2 cellular contexts compared by ENCODE assay signal in genomic region chr17:80931421-80932265, GRCh38.
TF ChIP-seq lines count a peak whose summit lies in the region.

No MANE protein-coding gene starts in this region.

TF ChIP-seq in IMR-90, 13 proteins besides CTCF, POLR2A, EP300 and RAD21:
- TF ChIP-seq CEBPB (IDR thresholded peaks at IDR 0.05; ENCODE audit: low read depth, low read length), result no peak
- no peak for TF ChIP-seq FOS (IDR thresholded peaks at IDR 0.05; ENCODE audit: low read depth, low read length)
- TF ChIP-seq SMC3 (IDR thresholded peaks at IDR 0.05; ENCODE audit: low read depth, low read length), result no peak
- peak; percentile 54 for TF ChIP-seq USF2 (IDR thresholded peaks at IDR 0.05; ENCODE audit: low read depth, low read length)
- peak; percentile 50; the same call in 1 of the 2 replicates for TF ChIP-seq MXI1 (IDR thresholded peaks at IDR 0.05; ENCODE audit: borderline replicate concordance, low read depth, low read length)
- TF ChIP-seq MAZ (IDR thresholded peaks at IDR 0.05; ENCODE audit: borderline replicate concordance, low read depth, low read length), result no peak

TF ChIP-seq in HepG2, 621 proteins besides CTCF, POLR2A, EP300 and RAD21:
- TF ChIP-seq ZNF501 (CRISPR knock-in tag; IDR thresholded peaks at IDR 0.05), result no peak
- no peak for TF ChIP-seq ZNF740 (CRISPR knock-in tag; IDR thresholded peaks at IDR 0.05)
- TF ChIP-seq ZNF850 (CRISPR knock-in tag; conservative IDR thresholded peaks at IDR 0.05), result no peak
- TF ChIP-seq ZBTB10 (CRISPR knock-in tag; IDR thresholded peaks at IDR 0.05; ENCODE audit: borderline replicate concordance), result no peak
- no peak for TF ChIP-seq HOXA3 (CRISPR knock-in tag; IDR thresholded peaks at IDR 0.05)
- no peak for TF ChIP-seq CCAR2 (optimal IDR thresholded peaks at IDR 0.05; ENCODE audit: low read depth, low read length)
- TF ChIP-seq ZNF230 (CRISPR knock-in tag; IDR thresholded peaks at IDR 0.05), result no peak
- no peak for TF ChIP-seq FOXO1 (CRISPR knock-in tag; IDR thresholded peaks at IDR 0.05)
- TF ChIP-seq ONECUT2 (CRISPR knock-in tag; IDR thresholded peaks at IDR 0.05), result no peak
- no peak for TF ChIP-seq ZBTB25 (CRISPR knock-in tag; IDR thresholded peaks at IDR 0.05)
- TF ChIP-seq ZBTB49 (CRISPR knock-in tag; IDR thresholded peaks at IDR 0.05; ENCODE audit: borderline replicate concordance), result no peak
- no peak for TF ChIP-seq JDP2 (CRISPR knock-in tag; IDR thresholded peaks at IDR 0.05; ENCODE audit: borderline replicate concordance)
- TF ChIP-seq ZNF232 (CRISPR knock-in tag; IDR thresholded peaks at IDR 0.05; ENCODE audit: borderline replicate concordance), result no peak
- no peak for TF ChIP-seq ELF3 (CRISPR knock-in tag; IDR thresholded peaks at IDR 0.05)
- TF ChIP-seq ZBTB20 (CRISPR knock-in tag; IDR thresholded peaks at IDR 0.05; ENCODE audit: borderline replicate concordance, low read depth), result no peak
- TF ChIP-seq RELA (CRISPR knock-in tag; IDR thresholded peaks at IDR 0.05), result no peak
- TF ChIP-seq MED8 (CRISPR knock-in tag; IDR thresholded peaks at IDR 0.05; ENCODE audit: insufficient replicate concordance), result no peak
